25 cellular contexts compared by ENCODE assay signal in genomic region chr7:1990001-1990670, GRCh38.
"Had no signal": no experiment of that assay in that cellular context is flagged by ENCODE, and none has a peak within 500 bp of the region (broad histone marks: within the 10 kb centered on the region; RNA-seq: fewer than 3 reads in every experiment).

No MANE protein-coding gene starts in this region.

- H3K9ac ChIP-seq: neural progenitor cell had no signal

- H3K36me3 ChIP-seq: esophagus squamous epithelium, neural progenitor cell, thyroid gland, upper lobe of right lung had no signal

- ATAC-seq: activated CD4-positive, alpha-beta T cell treated with anti-CD3 and anti-CD28 coated beads for 36 hours; activated T-cell treated with anti-CD3 and anti-CD28 coated beads, Interleukin-2, amount 50 U/mL, for 72 hours; foreskin keratinocyte; left colon; stimulated activated naive CD8-positive, alpha-beta T cell treated with anti-CD3 and anti-CD28 coated beads, Interleukin-15, Interleukin-2, amounts not matched to agents 100 U/mL and 50 U/mL, for 24 hours had no signal

- H3K4me2 ChIP-seq: neural progenitor cell had no signal

- H3K27ac ChIP-seq: esophagus squamous epithelium, foreskin keratinocyte, lower lobe of right lung, neural progenitor cell, spleen, thyroid gland, upper lobe of right lung had no signal

- H3K9me3 ChIP-seq: esophagus squamous epithelium, lower lobe of right lung, mucosa of descending colon, spleen, thyroid gland, upper lobe of right lung had no signal

- DNase-seq: activated B cell treated with CpG ODN at 0.5 μM for 24 hours; activated CD4-positive, alpha-beta memory T cell treated with anti-CD3 and anti-CD28 coated beads for 36 hours; activated CD4-positive, alpha-beta T cell treated with anti-CD3 and anti-CD28 coated beads for 36 hours; activated effector memory CD4-positive, alpha-beta T cell treated with Interleukin-2 at 50 U/mL for 16 hours; activated naive CD4-positive, alpha-beta T cell treated with anti-CD3 and anti-CD28 coated beads for 36 hours; activated naive CD8-positive, alpha-beta T cell treated with anti-CD3 and anti-CD28 coated beads, Interleukin-2, amount 10 ng/mL, durations not matched to agents 7 days and 5 days; activated T-cell treated with anti-CD3 and anti-CD28 coated beads, Interleukin-2, amount 50 U/mL, for 72 hours; amygdala; cerebellar nuclear complex; cortex of kidney; endodermal cell; esophagus squamous epithelium; foreskin keratinocyte; islet precursor cell; left colon; lower lobe of right lung; mesendoderm; spleen; stimulated activated CD4-positive, alpha-beta T cell treated with anti-CD3 and anti-CD28 coated beads, Interleukin-4, amount 100 ng/mL, for 24 hours; stimulated activated naive CD8-positive, alpha-beta T cell treated with anti-CD3 and anti-CD28 coated beads, Interleukin-15, Interleukin-2, amounts not matched to agents 100 U/mL and 50 U/mL, for 24 hours; thyroid gland; upper lobe of right lung had no signal

- H2AFZ ChIP-seq: neural progenitor cell had no signal

- FAIRE-seq: bronchial epithelial cell had no signal

- H3K4me1 ChIP-seq: foreskin keratinocyte, lower lobe of right lung, thyroid gland, upper lobe of right lung had no signal

- H3K4me3 ChIP-seq: esophagus squamous epithelium, lower lobe of right lung, mucosa of descending colon, neural progenitor cell, spleen, thyroid gland, upper lobe of right lung had no signal

- H3K27me3 ChIP-seq: esophagus squamous epithelium, foreskin keratinocyte, neural progenitor cell, spleen, thyroid gland, upper lobe of right lung had no signal
